Comparison of ENCODE assay signal across 8 cellular contexts in the genomic region with DNA sequence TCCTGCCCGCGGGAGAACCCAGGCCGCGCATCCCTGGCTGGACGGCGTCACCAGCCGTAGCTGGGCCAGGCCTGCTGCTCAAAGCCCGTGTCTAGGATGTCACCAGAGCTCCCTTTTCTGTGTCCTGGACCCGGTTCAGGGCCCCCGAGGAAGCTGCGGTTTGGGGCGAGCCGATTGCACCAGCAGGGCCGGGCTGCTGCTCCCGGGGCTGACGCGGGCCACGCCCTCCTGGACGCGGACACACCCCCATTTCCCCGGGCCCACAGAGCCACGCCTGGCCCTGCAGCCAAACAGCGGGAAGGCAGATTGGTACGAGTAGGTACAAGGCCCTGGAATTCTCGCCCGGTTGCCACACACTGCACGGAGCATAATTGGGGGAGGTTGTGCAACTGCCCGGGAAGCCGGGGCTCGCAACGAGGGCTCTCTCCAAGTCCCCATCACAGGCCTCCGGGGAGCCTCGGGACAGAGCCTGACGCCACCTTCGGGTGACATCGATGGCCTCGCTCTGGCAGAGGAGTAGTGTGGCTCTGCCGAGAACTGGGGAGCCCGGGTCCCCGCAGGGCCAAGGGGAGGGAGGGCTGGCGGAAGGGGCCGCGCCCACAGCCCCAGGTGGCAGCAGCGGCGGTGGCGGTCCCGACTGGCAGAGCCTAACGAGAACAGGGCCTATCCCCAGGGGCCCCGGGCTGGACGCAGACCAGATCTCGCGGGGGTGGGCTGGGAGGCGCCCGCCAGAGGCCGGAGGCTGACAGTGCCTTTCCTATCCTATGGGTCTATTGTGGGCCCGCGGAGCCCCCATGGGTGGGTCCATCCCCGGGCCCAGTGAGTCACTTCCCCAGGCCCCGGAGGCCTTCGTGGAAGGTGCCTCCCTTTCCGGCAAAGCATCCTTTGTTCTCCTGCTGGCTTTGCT.
A peak's percentile ranks its signal among the peaks of the same experiment; 100 is the strongest.
DNase-seq lines count a peak whose midpoint lies in the region; ATAC-seq lines count a peak whose summit lies in the region.

No MANE protein-coding gene starts in this region.

- peak overlapping the region; percentile 66 for H3K4me3 ChIP-seq in HUES6 (ENCODE audit: low read depth, low read length)

- H3K9me3 ChIP-seq in HUES6 (ENCODE audit: control insufficient read depth, insufficient read depth, low read depth, low read length): no peaks in the 10 kb centered on the region

- no peaks in the 10 kb centered on the region for H3K36me3 ChIP-seq in HUES6 (ENCODE audit: control insufficient read depth, insufficient read depth, low read length)

- H3K27ac ChIP-seq in HUES6 (ENCODE audit: low read depth, low read length) (no peak overlapping the region), caudate nucleus (ENCODE audit: low read depth, low read length) (peak overlapping the region; percentile 78)

- H3K4me1 ChIP-seq in HUES6 (ENCODE audit: control insufficient read depth, insufficient read depth, low read length): peaks cover 18% of the 10 kb centered on the region

- no peak for ATAC-seq in GM21786 (IDR thresholded peaks at IDR 0.05; ENCODE audit: unreplicated experiment)

- DNase-seq in COLO829 (ENCODE audit: low spot score): peak; percentile 80
- peak; percentile 92 for DNase-seq in UCSD-AML1 (lab: John Stamatoyannopoulos, UW; ENCODE audit: unreplicated experiment)
- DNase-seq in caudate nucleus (lab: John Stamatoyannopoulos, UW): peak in 8 of 61 donors; percentile 6 to 44 (median 26)
- DNase-seq in kidney tubule cell (ENCODE audit: low spot score): peak; percentile 59
- DNase-seq in stimulated activated CD4-positive, alpha-beta T cell treated with anti-CD3 and anti-CD28 coated beads, Interleukin-2, amount 100 ng/mL, for 24 hours: peak; percentile 67 to 80
- DNase-seq in GM19238 (ENCODE audit: insufficient read length, low spot score): no peak

- peak overlapping the region; percentile 59 for H3K9ac ChIP-seq in HUES6 (ENCODE audit: low read length)

- H3K27me3 ChIP-seq in HUES6 (ENCODE audit: control insufficient read depth, insufficient read depth, low read length): peaks cover 7% of the 10 kb centered on the region; the same call in 1 of the 2 replicates
